ENCODE assay signal across 9 cellular contexts in genomic region chr9:34413229-34413852, GRCh38. TPM values are rescaled to one million over a fixed set of nuclear protein-coding genes. Genes with fewer than 3 reads are reported as not detected.
A peak's percentile ranks its signal among the peaks of the same experiment; 100 is the strongest.
DNase-seq lines count a peak whose midpoint lies in the region; ATAC-seq and TF ChIP-seq lines count a peak whose summit lies in the region.
"Had no signal": no experiment of that assay in that cellular context is flagged by ENCODE, and none has a peak within 500 bp of the region (broad histone marks: within the 10 kb centered on the region; RNA-seq: fewer than 3 reads in every experiment).

No MANE protein-coding gene starts in this region.

- TF ChIP-seq CTCF in SK-N-SH (IDR thresholded peaks at IDR 0.05): no peak
- TF ChIP-seq CTCF in fibroblast of the aortic adventitia (IDR thresholded peaks at IDR 0.05; ENCODE audit: insufficient read depth, low read length): no peak

- no peaks in the 10 kb centered on the region for H3F3A ChIP-seq in SK-N-SH (replicated peaks; ENCODE audit: insufficient read depth)

- H3K4me2 ChIP-seq in SK-N-SH: no peak overlapping the region

- H3K9ac ChIP-seq in SK-N-SH: no peak overlapping the region

- peaks cover 0 to 12% of the 10 kb centered on the region in 2 experiments; a peak in 1 of 4 replicates for H3K4me1 ChIP-seq in SK-N-SH (ENCODE audit: control insufficient read depth in 1 of 2, insufficient read depth in 2 of 2, low read depth in 1 of 2, low read length in 1 of 2)
- H3K4me1 ChIP-seq: body of pancreas had no signal

- TF ChIP-seq RAD21 in SK-N-SH (IDR thresholded peaks at IDR 0.05; ENCODE audit: low read length): no peak

- H3K9me2 ChIP-seq in SK-N-SH: no peaks in the 10 kb centered on the region

- ATAC-seq in GM18909 (IDR thresholded peaks at IDR 0.05; ENCODE audit: poor library complexity, unreplicated experiment) (no peak), HG03045 (IDR thresholded peaks at IDR 0.05; ENCODE audit: unreplicated experiment) (no peak), HG02763 (IDR thresholded peaks at IDR 0.05; ENCODE audit: unreplicated experiment) (no peak)
- ATAC-seq: body of pancreas had no signal

- H3K36me3 ChIP-seq in SK-N-SH (replicated peaks in 1 of 2; ENCODE audit: control insufficient read depth in 1 of 2, insufficient read depth in 2 of 2, low read length in 1 of 2): no peaks in the 10 kb centered on the region

- POLR2A ChIA-PET in SK-N-SH (lab: Yijun Ruan, JAX): no interaction called here

- no peaks in the 10 kb centered on the region for H3K79me2 ChIP-seq in SK-N-SH (ENCODE audit: insufficient read depth)

- H4K20me1 ChIP-seq in SK-N-SH (ENCODE audit: insufficient read depth): peaks cover 62% of the 10 kb centered on the region

- TF ChIP-seq EP300 in SK-N-SH (IDR thresholded peaks at IDR 0.05; ENCODE audit: borderline replicate concordance in 1 of 2, low read depth in 1 of 2, low read length in 1 of 2): no peak

- no peaks in the 10 kb centered on the region for H3K9me3 ChIP-seq in SK-N-SH
- H3K9me3 ChIP-seq: body of pancreas had no signal

- H2AFZ ChIP-seq in SK-N-SH (ENCODE audit: low read depth): no peak overlapping the region

- CTCF ChIA-PET in SK-N-SH (lab: Yijun Ruan, JAX): interaction anchor here (0.7 to 7.5 kb wide), 7 partner anchors 9 to 179 kb away, joined by 3 to 59 read pairs (median 4); no protein-coding TSS in a partner anchor

- no peak overlapping the region for H3K4me3 ChIP-seq in SK-N-SH (ENCODE audit: low read depth in 2 of 2, low read length in 1 of 2)
- H3K4me3 ChIP-seq in fibroblast of the aortic adventitia (ENCODE audit: low read depth, low read length): no peak overlapping the region
- H3K4me3 ChIP-seq: body of pancreas, skin epidermis had no signal

- H3K27me3 ChIP-seq in SK-N-SH (ENCODE audit: insufficient read depth): no peaks in the 10 kb centered on the region
- H3K27me3 ChIP-seq: body of pancreas had no signal

- DNase-seq in HS-27A (ENCODE audit: low read depth) (peak; percentile 34), SK-N-SH (no peak), fibroblast of the aortic adventitia (ENCODE audit: low read depth) (peak; percentile 60)
- DNase-seq in stimulated activated CD4-positive, alpha-beta T cell treated with anti-CD3 and anti-CD28 coated beads, Interleukin-15, amount 100 ng/mL, for 24 hours: peak; percentile 37

- H3K27ac ChIP-seq in SK-N-SH (ENCODE audit: low read depth in 2 of 2, low read length in 1 of 2): no peak overlapping the region
- H3K27ac ChIP-seq: body of pancreas, skin epidermis had no signal

- WGBS in SK-N-SH (ENCODE audit: low lambda C conversion rate): 61% methylated on average over 6 of the region's 6 CpGs

TF ChIP-seq in SK-N-SH, 30 proteins besides CTCF, POLR2A, EP300 and RAD21:
- TF ChIP-seq, protein P1, sequence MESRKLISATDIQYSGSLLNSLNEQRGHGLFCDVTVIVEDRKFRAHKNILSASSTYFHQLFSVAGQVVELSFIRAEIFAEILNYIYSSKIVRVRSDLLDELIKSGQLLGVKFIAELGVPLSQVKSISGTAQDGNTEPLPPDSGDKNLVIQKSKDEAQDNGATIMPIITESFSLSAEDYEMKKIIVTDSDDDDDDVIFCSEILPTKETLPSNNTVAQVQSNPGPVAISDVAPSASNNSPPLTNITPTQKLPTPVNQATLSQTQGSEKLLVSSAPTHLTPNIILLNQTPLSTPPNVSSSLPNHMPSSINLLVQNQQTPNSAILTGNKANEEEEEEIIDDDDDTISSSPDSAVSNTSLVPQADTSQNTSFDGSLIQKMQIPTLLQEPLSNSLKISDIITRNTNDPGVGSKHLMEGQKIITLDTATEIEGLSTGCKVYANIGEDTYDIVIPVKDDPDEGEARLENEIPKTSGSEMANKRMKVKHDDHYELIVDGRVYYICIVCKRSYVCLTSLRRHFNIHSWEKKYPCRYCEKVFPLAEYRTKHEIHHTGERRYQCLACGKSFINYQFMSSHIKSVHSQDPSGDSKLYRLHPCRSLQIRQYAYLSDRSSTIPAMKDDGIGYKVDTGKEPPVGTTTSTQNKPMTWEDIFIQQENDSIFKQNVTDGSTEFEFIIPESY (IDR thresholded peaks at IDR 0.05; ENCODE audit: borderline replicate concordance, low read depth): no peak
- TF ChIP-seq REST (IDR thresholded peaks at IDR 0.05; ENCODE audit: low read depth, low read length): peak; percentile 97

RNA-seq across cellular contexts. Expression of gene MYORG, which starts 36.6 kb away (rescaled TPM):
- 0.97 and 1.1 TPM in 2 replicates for polyA plus RNA-seq in SK-N-SH (2012; rRNA removed)
- polyA plus RNA-seq in SK-N-SH (2012; cell fraction: cytosol; rRNA removed): 1.2 and 1.5 TPM in 2 replicates
- 0.92 and 1.2 TPM in 2 replicates for polyA plus RNA-seq in SK-N-SH (2012; cell fraction: nucleus; rRNA removed)
- 0.90 and 1.3 TPM in 2 replicates for total RNA-seq in fibroblast of the aortic adventitia (ENCODE audit: low replicate concordance)

RNA-seq across cellular contexts. Expression of gene FAM219A, which starts 45.0 kb away (rescaled TPM):
- 15.7 and 18.5 TPM in 2 replicates for polyA plus RNA-seq in SK-N-SH (2012; rRNA removed)
- 10.6 and 13.3 TPM in 2 replicates for polyA plus RNA-seq in SK-N-SH (2012; cell fraction: cytosol; rRNA removed)
- polyA plus RNA-seq in SK-N-SH (2012; cell fraction: nucleus; rRNA removed): 44.4 and 52.5 TPM in 2 replicates
- 6.1 and 7.0 TPM in 2 replicates for total RNA-seq in fibroblast of the aortic adventitia (ENCODE audit: low replicate concordance)

RNA-seq across cellular contexts. Expression of gene DNAI1, which starts 45.3 kb away (rescaled TPM):
- 0.46 and 0.55 TPM in 2 replicates for polyA plus RNA-seq in SK-N-SH (2012; rRNA removed)
- polyA plus RNA-seq in SK-N-SH (2012; cell fraction: cytosol; rRNA removed): 0.12 and 0.22 TPM in 2 replicates
- 2.2 and 3.5 TPM in 2 replicates for polyA plus RNA-seq in SK-N-SH (2012; cell fraction: nucleus; rRNA removed)
- 1.1 TPM in 1 of 2 replicates, not detected in the other for total RNA-seq in fibroblast of the aortic adventitia (ENCODE audit: low replicate concordance)
